In genomic region chr4:80010316-80010715, GRCh38 we compare ENCODE assay signal across 19 cellular contexts.
A peak's percentile ranks its signal among the peaks of the same experiment; 100 is the strongest.
DNase-seq lines count a peak whose midpoint lies in the region; ATAC-seq lines count a peak whose summit lies in the region.
"Had no signal": no experiment of that assay in that cellular context is flagged by ENCODE, and none has a peak within 500 bp of the region (broad histone marks: within the 10 kb centered on the region; RNA-seq: fewer than 3 reads in every experiment).

No MANE protein-coding gene starts in this region.

- intact Hi-C loops in sciatic nerve (cut with DNase I), result no loop called here

- POLR2A ChIA-PET in activated CD4-positive, alpha-beta memory T cell treated with anti-CD3 and anti-CD28 coated beads, Interleukin-2, amount 10 ng/mL, durations not matched to agents 7 days and 5 days (lab: Charles Lee), result interaction anchor here (0.6 to 3.6 kb wide), 2 partner anchors 7 to 63 kb away, joined by 3 to 29 read pairs; partner anchors contain the start of gene ANTXR2

- no peaks in the 10 kb centered on the region for H3K9me3 Mint-ChIP-seq in activated CD8-positive, alpha-beta memory T cell treated with anti-CD3 and anti-CD28 coated beads, Interleukin-2, amount 10 ng/mL, durations not matched to agents 7 days and 5 days (ENCODE audit: low read depth)
- H3K9me3 Mint-ChIP-seq in activated CD4-positive, alpha-beta memory T cell treated with anti-CD3 and anti-CD28 coated beads, Interleukin-2, amount 10 ng/mL, durations not matched to agents 7 days and 5 days, result peaks cover 13% of the 10 kb centered on the region
- H3K9me3 Mint-ChIP-seq: activated naive CD4-positive, alpha-beta T cell treated with anti-CD3 and anti-CD28 coated beads, Interleukin-2, amount 50 U/mL, for 24 hours; stimulated activated memory B cell treated with anti-CD40 and anti-IgM and Interleukin-4, amounts not matched to agents 10 μg/mL and 1 μg/mL and 100 μg/mL, for 72 hours had no signal

- H3K4me3 Mint-ChIP-seq in activated CD8-positive, alpha-beta memory T cell treated with anti-CD3 and anti-CD28 coated beads, Interleukin-2, amount 10 ng/mL, durations not matched to agents 7 days and 5 days, result peak overlapping the region; percentile 19
- H3K4me3 Mint-ChIP-seq in activated CD4-positive, alpha-beta memory T cell treated with anti-CD3 and anti-CD28 coated beads, Interleukin-2, amount 10 ng/mL, durations not matched to agents 7 days and 5 days, result peak overlapping the region; percentile 61
- H3K4me3 Mint-ChIP-seq: activated naive CD4-positive, alpha-beta T cell treated with anti-CD3 and anti-CD28 coated beads, Interleukin-2, amount 50 U/mL, for 24 hours; nephron; stimulated activated memory B cell treated with anti-CD40 and anti-IgM and Interleukin-4, amounts not matched to agents 10 μg/mL and 1 μg/mL and 100 μg/mL, for 72 hours had no signal

- in situ Hi-C loops in KBM-7 (cut with MboI; ENCODE audit: low pct_unique_long_range_greater_than_20kb, low sequenced_read_pairs), result no loop called here

- ATAC-seq in activated CD8-positive, alpha-beta memory T cell treated with anti-CD3 and anti-CD28 coated beads, Interleukin-2, amount 10 ng/mL, durations not matched to agents 7 days and 5 days, result peak; percentile 8
- peak; percentile 34 for ATAC-seq in sciatic nerve
- ATAC-seq: gastrocnemius medialis; Panc1; stimulated activated memory B cell treated with anti-CD40 and anti-IgM and Interleukin-4, amounts not matched to agents 10 μg/mL and 1 μg/mL and 100 μg/mL, for 72 hours had no signal

- H3K27ac Mint-ChIP-seq in activated CD8-positive, alpha-beta memory T cell treated with anti-CD3 and anti-CD28 coated beads, Interleukin-2, amount 10 ng/mL, durations not matched to agents 7 days and 5 days, result peak overlapping the region; percentile 69
- peak overlapping the region; percentile 85 for H3K27ac Mint-ChIP-seq in activated CD4-positive, alpha-beta memory T cell treated with anti-CD3 and anti-CD28 coated beads, Interleukin-2, amount 10 ng/mL, durations not matched to agents 7 days and 5 days
- H3K27ac Mint-ChIP-seq: activated naive CD4-positive, alpha-beta T cell treated with anti-CD3 and anti-CD28 coated beads, Interleukin-2, amount 50 U/mL, for 24 hours; stimulated activated memory B cell treated with anti-CD40 and anti-IgM and Interleukin-4, amounts not matched to agents 10 μg/mL and 1 μg/mL and 100 μg/mL, for 72 hours had no signal

- peaks cover 68% of the 10 kb centered on the region for H3K4me1 Mint-ChIP-seq in activated CD8-positive, alpha-beta memory T cell treated with anti-CD3 and anti-CD28 coated beads, Interleukin-2, amount 10 ng/mL, durations not matched to agents 7 days and 5 days
- H3K4me1 Mint-ChIP-seq in activated CD4-positive, alpha-beta memory T cell treated with anti-CD3 and anti-CD28 coated beads, Interleukin-2, amount 10 ng/mL, durations not matched to agents 7 days and 5 days, result peaks cover 81% of the 10 kb centered on the region

- CTCF ChIA-PET in activated CD8-positive, alpha-beta memory T cell treated with anti-CD3 and anti-CD28 coated beads, Interleukin-2, amount 10 ng/mL, durations not matched to agents 7 days and 5 days (lab: Charles Lee), result interaction anchor here (1.0 kb wide), 1 partner anchor 192 kb away, joined by 3 read pairs; no protein-coding TSS in a partner anchor
- CTCF ChIA-PET in activated CD4-positive, alpha-beta memory T cell treated with anti-CD3 and anti-CD28 coated beads, Interleukin-2, amount 10 ng/mL, durations not matched to agents 7 days and 5 days (lab: Charles Lee), result no interaction called here

- H3K36me3 Mint-ChIP-seq in activated CD8-positive, alpha-beta memory T cell treated with anti-CD3 and anti-CD28 coated beads, Interleukin-2, amount 10 ng/mL, durations not matched to agents 7 days and 5 days, result peaks cover 67% of the 10 kb centered on the region
- peaks cover 61% of the 10 kb centered on the region for H3K36me3 Mint-ChIP-seq in activated CD4-positive, alpha-beta memory T cell treated with anti-CD3 and anti-CD28 coated beads, Interleukin-2, amount 10 ng/mL, durations not matched to agents 7 days and 5 days (ENCODE audit: low read depth)

- H3K27me3 Mint-ChIP-seq in activated CD8-positive, alpha-beta memory T cell treated with anti-CD3 and anti-CD28 coated beads, Interleukin-2, amount 10 ng/mL, durations not matched to agents 7 days and 5 days, result no peaks in the 10 kb centered on the region
- no peaks in the 10 kb centered on the region for H3K27me3 Mint-ChIP-seq in activated CD4-positive, alpha-beta memory T cell treated with anti-CD3 and anti-CD28 coated beads, Interleukin-2, amount 10 ng/mL, durations not matched to agents 7 days and 5 days
- H3K27me3 Mint-ChIP-seq: activated naive CD4-positive, alpha-beta T cell treated with anti-CD3 and anti-CD28 coated beads, Interleukin-2, amount 50 U/mL, for 24 hours; stimulated activated memory B cell treated with anti-CD40 and anti-IgM and Interleukin-4, amounts not matched to agents 10 μg/mL and 1 μg/mL and 100 μg/mL, for 72 hours had no signal

- no peak for DNase-seq in activated CD8-positive, alpha-beta memory T cell treated with anti-CD3 and anti-CD28 coated beads, Interleukin-2, amount 10 ng/mL, durations not matched to agents 7 days and 5 days
- DNase-seq in activated CD8-positive, alpha-beta memory T cell treated with anti-CD3 and anti-CD28 coated beads, Interleukin-2, amount 50 U/mL, for 48 hours, result no peak
- DNase-seq in KBM-7, result peak; percentile 44
- no peak for DNase-seq in activated CD4-positive, alpha-beta memory T cell treated with anti-CD3 and anti-CD28 coated beads, Interleukin-2, amount 10 ng/mL, durations not matched to agents 7 days and 5 days
- no peak for DNase-seq in sciatic nerve (ENCODE audit: low spot score)
- DNase-seq in stimulated activated CD4-positive, alpha-beta T cell treated with anti-CD3 and anti-CD28 coated beads, Interleukin-4, amount 100 ng/mL, for 1 hour, result no peak
- DNase-seq in amniotic stem cell (lab: John Stamatoyannopoulos, UW), result no peak
- DNase-seq in GM19238 (ENCODE audit: insufficient read length, low spot score), result no peak
- DNase-seq: gastrocnemius medialis; NCI-H1417; NCI-H2029 treated with DMSO at 0.1 percent for 48 hours; NCI-H2227 treated with DMSO at 0.1 percent for 48 hours; NCI-H526 treated with DMSO at 0.1 percent for 48 hours; SHP77; stimulated activated CD4-positive, alpha-beta T cell treated with anti-CD3 and anti-CD28 coated beads, Interleukin-15, amount 100 ng/mL, for 24 hours had no signal
